ENCODE assay signal across 8 cellular contexts in the genomic region with DNA sequence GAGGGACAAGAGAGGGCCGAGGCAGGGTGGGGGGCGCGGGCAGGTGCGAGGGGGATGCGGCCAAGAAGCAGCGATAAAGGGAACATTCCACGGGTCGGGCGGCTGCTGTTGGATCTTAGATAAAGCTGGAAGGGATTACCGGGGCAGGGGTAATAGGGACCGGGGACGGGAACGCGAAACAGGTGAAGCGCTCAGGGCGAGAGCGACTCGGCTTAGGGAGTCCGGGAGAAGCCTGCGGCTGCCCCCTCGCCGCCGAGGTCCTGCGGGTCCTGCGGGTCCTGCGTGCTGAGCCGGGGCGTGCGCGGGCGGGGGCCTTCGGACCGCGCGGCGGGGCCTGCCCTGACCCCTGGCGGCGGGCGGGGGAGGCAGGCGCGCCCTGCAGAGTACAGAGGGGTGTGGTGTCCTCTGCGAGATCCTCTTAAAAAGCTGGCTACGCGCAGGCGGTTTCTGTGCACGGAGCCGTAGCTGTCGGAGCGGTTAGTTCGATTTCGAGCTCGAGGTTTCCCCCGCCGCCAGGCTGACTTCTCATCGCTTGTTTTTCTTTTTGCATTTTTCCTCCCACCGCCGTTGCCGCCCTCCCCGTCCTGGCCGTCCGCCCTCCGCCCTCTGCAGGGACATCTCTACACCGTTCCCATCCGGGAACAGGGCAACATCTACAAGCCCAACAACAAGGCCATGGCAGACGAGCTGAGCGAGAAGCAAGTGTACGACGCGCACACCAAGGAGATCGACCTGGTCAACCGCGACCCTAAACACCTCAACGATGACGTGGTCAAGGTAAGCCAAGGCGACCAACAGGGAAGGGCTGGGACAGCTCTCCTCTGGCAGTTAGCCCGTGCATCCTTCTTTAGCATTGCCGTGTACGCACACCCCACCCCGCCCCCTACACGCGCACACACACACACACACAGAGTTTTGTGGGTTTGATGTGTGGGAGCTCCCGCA. TPM values are rescaled to one million over a fixed set of nuclear protein-coding genes. Genes with fewer than 3 reads are reported as not detected.
DNase-seq lines count a peak whose midpoint lies in the region; ATAC-seq and TF ChIP-seq lines count a peak whose summit lies in the region.

No MANE protein-coding gene starts in this region.

- peak; percentile 93 for ATAC-seq in GM21619 (IDR thresholded peaks at IDR 0.05; ENCODE audit: unreplicated experiment)

- peak; percentile 78 for DNase-seq in ELF-1 (ENCODE audit: low read depth, low spot score)
- DNase-seq in T-helper 1 cell, result peak; percentile 25 to 57 (median 42)
- peak; percentile 96 for DNase-seq in astrocyte of the hippocampus (ENCODE audit: low read depth, low spot score)
- DNase-seq in hypothalamus (lab: John Stamatoyannopoulos, UW), result peak in 27 of 51 donors; percentile 9 to 68 (median 27)
- DNase-seq in retinal pigment epithelial cell (ENCODE audit: low read depth), result no peak
- no peak for DNase-seq in cerebellar cortex (ENCODE audit: low spot score)

- peaks cover 25% of the 10 kb centered on the region for H3K27me3 Mint-ChIP-seq in IgD-negative memory B cell

- peak overlapping the region; percentile 68 for H3K4me3 ChIP-seq in retinal pigment epithelial cell (ENCODE audit: low read length)

- H3K4me1 Mint-ChIP-seq in IgD-negative memory B cell, result peaks cover 7 to 14% (median 12%) of the 10 kb centered on the region in 3 donors

- H3K27ac Mint-ChIP-seq in IgD-negative memory B cell, result peak overlapping the region in 1 of 3 donors; percentile 31

- H3K4me3 Mint-ChIP-seq in IgD-negative memory B cell, result peak overlapping the region; percentile 86 to 97 (median 93)

- no peaks in the 10 kb centered on the region for H3K9me3 Mint-ChIP-seq in IgD-negative memory B cell

- TF ChIP-seq CTCF in retinal pigment epithelial cell (conservative IDR thresholded peaks at IDR 0.05; ENCODE audit: low read depth, low read length), result peak; percentile 52

- no peaks in the 10 kb centered on the region for H3K36me3 Mint-ChIP-seq in IgD-negative memory B cell

RNA-seq across cellular contexts. Expression of a gene that starts 1.3 kb away (rescaled TPM):
- polyA plus RNA-seq in IgD-negative memory B cell, result 2.3 TPM

RNA-seq across cellular contexts. Expression of a gene that starts 26.6 kb away (rescaled TPM):
- not detected for polyA plus RNA-seq in IgD-negative memory B cell

Comparison
In these comparisons a context has a peak if more than half of its experiments do, and no peak if none do; other contexts are left out.
1. DNase-seq: peak in ELF-1 (single experiment), T-helper 1 cell (5 of 5), astrocyte of the hippocampus (single experiment) and hypothalamus (27 of 51); none in retinal pigment epithelial cell (single experiment) and cerebellar cortex (single experiment).